12 cellular contexts compared by ENCODE assay signal in the genomic region with DNA sequence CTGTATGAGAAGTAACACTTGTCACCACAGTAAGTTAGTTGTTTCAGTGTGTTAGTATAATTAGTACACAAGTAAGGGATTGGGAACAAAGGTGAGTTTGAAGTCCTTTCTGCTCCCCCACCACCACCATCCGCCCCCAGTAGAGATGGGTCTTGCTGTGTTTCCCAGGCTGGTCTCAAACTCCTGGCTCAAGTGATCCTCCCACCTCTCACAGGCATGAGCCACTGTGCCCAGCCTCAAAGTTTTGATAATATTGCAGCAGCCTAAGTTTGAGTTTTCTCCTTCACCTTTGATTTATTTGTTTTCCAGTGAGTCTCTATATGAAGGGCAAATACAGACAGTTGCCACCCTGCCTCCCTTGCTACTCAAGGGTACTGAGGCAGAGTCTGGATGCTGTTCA. TPM values are rescaled to one million over a fixed set of nuclear protein-coding genes. Genes with fewer than 3 reads are reported as not detected.
DNase-seq lines count a peak whose midpoint lies in the region; ATAC-seq and TF ChIP-seq lines count a peak whose summit lies in the region.
"Had no signal": no experiment of that assay in that cellular context is flagged by ENCODE, and none has a peak within 500 bp of the region (broad histone marks: within the 10 kb centered on the region; RNA-seq: fewer than 3 reads in every experiment).

No MANE protein-coding gene starts in this region.

- no peaks in the 10 kb centered on the region for H3K9me2 ChIP-seq in OCI-LY1 (ENCODE audit: low read depth, low read length)

- H3K4me1 Mint-ChIP-seq in progenitor cell of endocrine pancreas (ENCODE audit: low read depth): peaks cover 36% of the 10 kb centered on the region

- TF ChIP-seq CTCF in GM06990 (IDR thresholded peaks at IDR 0.05; ENCODE audit: insufficient read depth, low read length, poor library complexity, severe bottlenecking) (no peak), OCI-LY1 (IDR thresholded peaks at IDR 0.05; ENCODE audit: low read length) (no peak), dorsolateral prefrontal cortex (IDR thresholded peaks at IDR 0.05 in 54 of 56, conservative IDR thresholded peaks at IDR 0.05 in 2 of 56; ENCODE audit: low read depth in 1 of 56, partially characterized antibody in 56 of 56) (no peak), progenitor cell of endocrine pancreas (IDR thresholded peaks at IDR 0.05; ENCODE audit: unreplicated experiment) (no peak), gastrocnemius medialis (IDR thresholded peaks at IDR 0.05 in 4 of 5, conservative IDR thresholded peaks at IDR 0.05 in 1 of 5) (no peak)

- H3K79me2 ChIP-seq in OCI-LY1 (ENCODE audit: insufficient read depth, low read length): peaks cover 34% of the 10 kb centered on the region

- H3K9me3 Mint-ChIP-seq in progenitor cell of endocrine pancreas (ENCODE audit: low read depth): no peaks in the 10 kb centered on the region

- no peaks in the 10 kb centered on the region for H3K27me3 ChIP-seq in GM06990 (replicated peaks; ENCODE audit: control insufficient read depth, insufficient read depth, low read length)
- H3K27me3 ChIP-seq in OCI-LY1 (ENCODE audit: insufficient read depth, low read length): no peaks in the 10 kb centered on the region
- no peaks in the 10 kb centered on the region for H3K27me3 ChIP-seq in dorsolateral prefrontal cortex
- H3K27me3 ChIP-seq in gastrocnemius medialis: no peaks in the 10 kb centered on the region

- H3F3A ChIP-seq in OCI-LY1 (ENCODE audit: insufficient read depth, low read length): no peaks in the 10 kb centered on the region

- H3K4me3 ChIP-seq in GM06990 (replicated peaks; ENCODE audit: low read depth, low read length) (peak overlapping the region; percentile 96), OCI-LY1 (ENCODE audit: low read depth, low read length, poor library complexity, severe bottlenecking) (peak overlapping the region; percentile 79), dorsolateral prefrontal cortex (peak overlapping the region in 40 of 59 donors; percentile 20 to 99 (median 78)), gastrocnemius medialis (no peak overlapping the region)

- H3K36me3 ChIP-seq in GM06990 (ENCODE audit: control insufficient read depth, insufficient read depth, low read length): peaks cover 11% of the 10 kb centered on the region
- peaks cover 53% of the 10 kb centered on the region for H3K36me3 ChIP-seq in OCI-LY1 (ENCODE audit: insufficient read depth, low read length)
- H3K36me3 ChIP-seq in gastrocnemius medialis: peaks cover 0 to 45% of the 10 kb centered on the region in 2 donors

- H3K9me3 ChIP-seq in OCI-LY1 (ENCODE audit: low read length) (no peaks in the 10 kb centered on the region), gastrocnemius medialis (no peaks in the 10 kb centered on the region)

- H3K27ac ChIP-seq in OCI-LY1 (ENCODE audit: low read depth, low read length, poor library complexity, severe bottlenecking) (no peak overlapping the region), dorsolateral prefrontal cortex (no peak overlapping the region), gastrocnemius medialis (peak overlapping the region in 2 of 4 donors; percentile 14 to 89)

- H3K4me3 Mint-ChIP-seq in progenitor cell of endocrine pancreas (ENCODE audit: low read depth): peak overlapping the region; percentile 57

- in situ Hi-C loops in gastrocnemius medialis (cut with MboI; ENCODE audit: low sequenced_read_pairs in 4 of 4): no loop called here

- H3K9ac ChIP-seq in OCI-LY1 (ENCODE audit: low read length): no peak overlapping the region

- H3K4me1 ChIP-seq in OCI-LY1 (ENCODE audit: insufficient read depth, low read length, severe bottlenecking) (peaks cover 37% of the 10 kb centered on the region), gastrocnemius medialis (peaks cover 43 to 49% of the 10 kb centered on the region in 2 donors)

- no peak overlapping the region for H2AFZ ChIP-seq in OCI-LY1 (ENCODE audit: low read length)

- TF ChIP-seq POLR2A in gastrocnemius medialis (IDR thresholded peaks at IDR 0.05): no peak

- no peak for ATAC-seq in gastrocnemius medialis
- no peak for ATAC-seq in HG03442 (IDR thresholded peaks at IDR 0.05; ENCODE audit: unreplicated experiment)
- ATAC-seq: sciatic nerve had no signal

- intact Hi-C loops in dorsolateral prefrontal cortex (cut with DNase I): loop anchor here in 1 of 2 donors (5.0 kb wide), 1 partner anchor 125 kb away; a partner anchor contains a TSS
- intact Hi-C loops in gastrocnemius medialis (cut with DNase I; ENCODE audit: low total_unique reads): no loop called here

- peaks cover 24% of the 10 kb centered on the region for H3K36me3 Mint-ChIP-seq in progenitor cell of endocrine pancreas (ENCODE audit: insufficient read depth)

- H4K20me1 ChIP-seq in OCI-LY1 (ENCODE audit: insufficient read depth, low read length): no peaks in the 10 kb centered on the region

- H3K27ac Mint-ChIP-seq in progenitor cell of endocrine pancreas: peak overlapping the region; percentile 75

- no peaks in the 10 kb centered on the region for H3K27me3 Mint-ChIP-seq in progenitor cell of endocrine pancreas

- DNase-seq in GM06990 (ENCODE audit: extremely low read depth, insufficient read length) (no peak), dorsolateral prefrontal cortex (no peak), progenitor cell of endocrine pancreas (ENCODE audit: low spot score, unreplicated experiment) (no peak), gastrocnemius medialis (no peak), NCI-H2196 (lab: John Stamatoyannopoulos, UW; ENCODE audit: unreplicated experiment) (no peak), GM19238 (ENCODE audit: insufficient read length, low spot score) (no peak)
- DNase-seq: GF-D8; NK-92 treated with Interleukin-12 subunit alpha and Interleukin-12 subunit beta, amount 100 ng/mL, for 24 hours; stimulated activated naive CD4-positive, alpha-beta T cell treated with Interleukin-2 at 50 U/mL for 16 hours had no signal

- peak overlapping the region; percentile 78 for H3K4me2 ChIP-seq in OCI-LY1 (ENCODE audit: low read length)

RNA-seq across cellular contexts. Expression of a gene that starts 23.7 kb away (rescaled TPM):
- 100 to 1,000 TPM in 93 of 120 experiments, 10 to 100 TPM in 27; 63.9 to 144 (median 111) TPM for total RNA-seq in dorsolateral prefrontal cortex
- total RNA-seq in progenitor cell of endocrine pancreas: 52.9 and 53.0 TPM in 2 replicates
- total RNA-seq in gastrocnemius medialis: 10 to 100 TPM; 40.2 to 79.8 (median 68.4) TPM

RNA-seq across cellular contexts. Expression of a gene that starts 46.6 kb away (rescaled TPM):
- total RNA-seq in dorsolateral prefrontal cortex: 100 to 1,000 TPM in 5 of 120 experiments, 10 to 100 TPM in 115; 54.5 to 110 (median 77.3) TPM
- total RNA-seq in progenitor cell of endocrine pancreas: 74.9 and 76.0 TPM in 2 replicates
- 10 to 100 TPM in 1 of 4 donors, 1 to 10 TPM in 3; 5.8 to 10.6 (median 9.7) TPM for total RNA-seq in gastrocnemius medialis

Comparison
In these comparisons a context has a peak if more than half of its experiments do, and no peak if none do; other contexts are left out.
1. H3K4me3 ChIP-seq: peak in GM06990 (single experiment), OCI-LY1 (single experiment) and dorsolateral prefrontal cortex (40 of 59); none in gastrocnemius medialis (0 of 4).